3 cellular contexts compared by ENCODE assay signal in the genomic region with DNA sequence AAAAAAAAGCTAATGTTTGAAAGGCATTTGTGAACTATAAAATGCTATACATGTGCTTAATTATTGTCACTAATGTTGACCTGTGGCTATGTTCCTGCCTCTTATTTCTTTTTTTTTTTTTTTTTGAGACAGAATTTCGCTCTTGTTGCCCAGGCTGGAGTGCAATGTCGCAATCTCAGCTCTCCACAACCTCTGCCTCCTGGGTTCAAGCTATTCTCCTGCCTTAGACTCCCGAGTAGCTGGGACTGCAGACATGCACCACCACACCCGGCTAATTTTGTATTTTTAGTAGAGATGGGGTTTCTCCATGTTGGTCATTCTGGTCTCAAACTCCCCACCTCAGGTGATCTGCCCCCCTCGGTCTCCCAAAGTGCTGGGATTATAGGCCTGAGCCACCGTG. TPM values are rescaled to one million over a fixed set of nuclear protein-coding genes. Genes with fewer than 3 reads are reported as not detected.
"Had no signal": no experiment of that assay in that cellular context is flagged by ENCODE, and none has a peak within 500 bp of the region (broad histone marks: within the 10 kb centered on the region; RNA-seq: fewer than 3 reads in every experiment).

No MANE protein-coding gene starts in this region.

RNA-seq across cellular contexts. Expression of gene TMEM200B, which starts 15.7 kb away (rescaled TPM):
- total RNA-seq: mononuclear cell; naive thymus-derived CD4-positive, alpha-beta T cell had no signal
- polyA plus RNA-seq: immature natural killer cell; naive thymus-derived CD4-positive, alpha-beta T cell had no signal
